15 cellular contexts compared by ENCODE assay signal in the genomic region with DNA sequence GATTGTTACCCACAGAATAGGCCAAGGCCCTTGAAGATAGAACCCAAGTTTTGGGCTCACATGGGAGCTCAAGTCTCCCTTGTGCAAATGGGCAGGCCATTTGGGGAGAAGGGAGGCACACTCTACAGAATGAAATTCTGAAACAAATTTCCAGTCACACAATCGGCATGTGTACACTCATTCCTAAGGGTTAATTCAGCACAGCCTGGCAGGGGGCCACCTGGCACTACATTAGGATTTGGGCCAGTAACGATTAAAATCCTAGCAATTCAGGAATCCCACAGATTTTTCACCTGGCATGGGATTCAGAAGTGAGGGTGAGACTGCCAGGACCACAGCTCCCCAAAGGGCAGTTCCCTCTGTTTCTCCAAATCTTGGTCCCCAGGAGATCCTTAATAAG. TPM values are rescaled to one million over a fixed set of nuclear protein-coding genes. Genes with fewer than 3 reads are reported as not detected.
DNase-seq lines count a peak whose midpoint lies in the region; ATAC-seq and TF ChIP-seq lines count a peak whose summit lies in the region.
"Had no signal": no experiment of that assay in that cellular context is flagged by ENCODE, and none has a peak within 500 bp of the region (broad histone marks: within the 10 kb centered on the region; RNA-seq: fewer than 3 reads in every experiment).

No MANE protein-coding gene starts in this region.

- H3K36me3 Mint-ChIP-seq in CD8-positive, alpha-beta memory T cell, result peaks cover 11 to 83% (median 35%) of the 10 kb centered on the region in 3 donors
- H3K36me3 Mint-ChIP-seq: brain had no signal

- peaks cover 21% of the 10 kb centered on the region for H3K4me1 ChIP-seq in CD8-positive, alpha-beta memory T cell (ENCODE audit: insufficient read depth, low read length)
- peaks cover 0 to 7% of the 10 kb centered on the region in 2 donors for H3K4me1 ChIP-seq in uterus
- peaks cover 5 to 47% (median 20%) of the 10 kb centered on the region in 12 donors for H3K4me1 ChIP-seq in heart left ventricle

- TF ChIP-seq CTCF in fibroblast of pulmonary artery (IDR thresholded peaks at IDR 0.05; ENCODE audit: low read length, missing control alignments) (no peak), uterus (IDR thresholded peaks at IDR 0.05) (no peak), heart left ventricle (IDR thresholded peaks at IDR 0.05) (no peak)

- peaks cover 40 to 80% (median 79%) of the 10 kb centered on the region in 3 donors for H3K4me1 Mint-ChIP-seq in CD8-positive, alpha-beta memory T cell

- no peak for ATAC-seq in GM19463 (IDR thresholded peaks at IDR 0.05; ENCODE audit: unreplicated experiment)
- no peak for ATAC-seq in heart left ventricle
- ATAC-seq: gastrocnemius medialis had no signal

- H3K27me3 Mint-ChIP-seq in CD8-positive, alpha-beta memory T cell, result peaks cover 0 to 2% of the 10 kb centered on the region in 2 donors

- no peak overlapping the region for H3K4me3 ChIP-seq in CD8-positive, alpha-beta memory T cell (ENCODE audit: low read length)
- no peak overlapping the region for H3K4me3 ChIP-seq in fibroblast of pulmonary artery (replicated peaks; ENCODE audit: low read depth, low read length)
- H3K4me3 ChIP-seq in uterus, result no peak overlapping the region
- no peak overlapping the region for H3K4me3 ChIP-seq in heart left ventricle
- H3K4me3 ChIP-seq: gastrocnemius medialis had no signal

- intact Hi-C loops in uterus (cut with DNase I; ENCODE audit: low total_unique reads), result no loop called here
- intact Hi-C loops in heart left ventricle (cut with DNase I), result loop anchor here in 2 of 10 donors (5.0 kb wide), 1 partner anchor 53 kb away; no protein-coding TSS in a partner anchor

- CTCF ChIA-PET in CD8-positive, alpha-beta memory T cell (lab: Charles Lee), result interaction anchor here (1.4 kb wide), 1 partner anchor 10 kb away, joined by 4 read pairs; no protein-coding TSS in a partner anchor
- CTCF ChIA-PET in HEK293T (lab: Yijun Ruan, JAX), result no interaction called here

- H3K4me3 Mint-ChIP-seq in CD8-positive, alpha-beta memory T cell, result no peak overlapping the region
- H3K4me3 Mint-ChIP-seq: brain had no signal

- WGBS in heart left ventricle, 4 donors, result 59 to 79% (median 71%) methylated on average over 2 of the region's 2 CpGs

- peaks cover 32% of the 10 kb centered on the region for H3K36me3 ChIP-seq in CD8-positive, alpha-beta memory T cell (ENCODE audit: insufficient read depth, low read length)
- H3K36me3 ChIP-seq in uterus, result no peaks in the 10 kb centered on the region
- H3K36me3 ChIP-seq in heart left ventricle, result peaks cover 0 to 83% (median 38%) of the 10 kb centered on the region in 9 donors
- H3K36me3 ChIP-seq: gastrocnemius medialis had no signal

- POLR2A ChIA-PET in CD8-positive, alpha-beta memory T cell (lab: Charles Lee), result interaction anchor here (0.6 kb wide), 1 partner anchor 11 kb away, joined by 4 read pairs; no protein-coding TSS in a partner anchor
- POLR2A ChIA-PET in HEK293T (lab: Yijun Ruan, JAX), result no interaction called here

- H3K9me3 ChIP-seq in CD8-positive, alpha-beta memory T cell (ENCODE audit: low read length), result no peaks in the 10 kb centered on the region
- no peaks in the 10 kb centered on the region for H3K9me3 ChIP-seq in uterus
- H3K9me3 ChIP-seq in heart left ventricle, result no peaks in the 10 kb centered on the region
- H3K9me3 ChIP-seq: gastrocnemius medialis had no signal

- H3K27ac ChIP-seq in CD8-positive, alpha-beta memory T cell (ENCODE audit: low read depth, low read length), result no peak overlapping the region
- H3K27ac ChIP-seq in uterus (no peak overlapping the region), heart left ventricle (no peak overlapping the region)
- H3K27ac ChIP-seq: gastrocnemius medialis, parathyroid adenoma had no signal

- no peaks in the 10 kb centered on the region for H3K27me3 ChIP-seq in CD8-positive, alpha-beta memory T cell (ENCODE audit: insufficient read depth, low read length, poor library complexity, severe bottlenecking)
- H3K27me3 ChIP-seq in uterus (no peaks in the 10 kb centered on the region), heart left ventricle (no peaks in the 10 kb centered on the region)
- H3K27me3 ChIP-seq: gastrocnemius medialis had no signal

- DNase-seq in 8988T (peak; percentile 41), T1000 (lab: John Stamatoyannopoulos, UW) (peak; percentile 21), fibroblast of pulmonary artery (ENCODE audit: low read depth) (peak; percentile 83), HEK293T (ENCODE audit: extremely low spot score) (no peak), uterus (no peak), heart left ventricle (no peak)
- no peak for DNase-seq in CD8-positive, alpha-beta memory T cell
- DNase-seq: gastrocnemius medialis; MV-4-11; NCI-H526; stimulated activated CD4-positive, alpha-beta T cell treated with anti-CD3 and anti-CD28 coated beads, Interleukin-4, amount 100 ng/mL, for 1 hour had no signal

- peak overlapping the region in 5 of 8 donors; percentile 54 to 82 (median 71) for H3K27ac Mint-ChIP-seq in CD8-positive, alpha-beta memory T cell
- H3K27ac Mint-ChIP-seq: brain had no signal

- TF ChIP-seq POLR2A in uterus (IDR thresholded peaks at IDR 0.05), result no peak
- TF ChIP-seq POLR2A in heart left ventricle (IDR thresholded peaks at IDR 0.05), result no peak

- no peaks in the 10 kb centered on the region for H3K9me3 Mint-ChIP-seq in CD8-positive, alpha-beta memory T cell

TF ChIP-seq in HEK293T, 16 proteins besides CTCF, POLR2A, EP300 and RAD21:
- TF ChIP-seq ARNT (IDR thresholded peaks at IDR 0.05) (no peak), HDGF (IDR thresholded peaks at IDR 0.05; ENCODE audit: borderline replicate concordance) (no peak), NFRKB (IDR thresholded peaks at IDR 0.05) (no peak), BHLHE40 (IDR thresholded peaks at IDR 0.05; ENCODE audit: borderline replicate concordance) (no peak)
TF ChIP-seq in HEK293T: peak in this region for 0.

RNA-seq across cellular contexts. Expression of gene BMP10, which starts 46.4 kb away (rescaled TPM):
- not detected for total RNA-seq in CD8-positive, alpha-beta memory T cell
- polyA plus RNA-seq in CD8-positive, alpha-beta memory T cell, result not detected
- total RNA-seq in uterus, result not detected
- total RNA-seq in heart left ventricle, result 1 to 10 TPM in 2 of 9 donors, under 1 TPM in 2, not detected in 5; 0.15 to 5.9 (median 1.7) TPM
- not detected for polyA plus RNA-seq in heart left ventricle
- total RNA-seq: activated CD8-positive, alpha-beta memory T cell treated with anti-CD3 and anti-CD28 coated beads for 36 hours; gastrocnemius medialis had no signal

Comparison
In these comparisons a context has a peak if more than half of its experiments do, and no peak if none do; other contexts are left out.
1. DNase-seq: peak in 8988T (single experiment), T1000 (single experiment) and fibroblast of pulmonary artery (single experiment); none in CD8-positive, alpha-beta memory T cell (0 of 5), HEK293T (single experiment), uterus (0 of 2) and heart left ventricle (0 of 5).